Comparison of ENCODE assay signal across 10 cellular contexts in genomic region chr6:148508401-148509151, GRCh38.
DNase-seq lines count a peak whose midpoint lies in the region; ATAC-seq and TF ChIP-seq lines count a peak whose summit lies in the region.
"Had no signal": no experiment of that assay in that cellular context is flagged by ENCODE, and none has a peak within 500 bp of the region (broad histone marks: within the 10 kb centered on the region; RNA-seq: fewer than 3 reads in every experiment).

No MANE protein-coding gene starts in this region.

- intact Hi-C loops in Right ventricle myocardium superior (cut with DNase I) (no loop called here), psoas muscle (cut with DNase I) (no loop called here)
- intact Hi-C loops in activated CD4-positive, alpha-beta T cell treated with anti-CD3 and anti-CD28 coated beads, Interleukin-2, amount 10 ng/mL, durations not matched to agents 24 days and 14 days (cut with micrococcal nuclease): no loop called here

- no peaks in the 10 kb centered on the region for H3K4me1 Mint-ChIP-seq in activated CD4-positive, alpha-beta T cell treated with anti-CD3 and anti-CD28 coated beads, Interleukin-2, amount 10 ng/mL, durations not matched to agents 24 days and 14 days

- no peak overlapping the region for H3K4me3 Mint-ChIP-seq in activated CD4-positive, alpha-beta T cell treated with anti-CD3 and anti-CD28 coated beads, Interleukin-2, amount 10 ng/mL, durations not matched to agents 24 days and 14 days

- peaks cover 17% of the 10 kb centered on the region for H3K4me1 ChIP-seq in psoas muscle

- 20 to 30% (median 25%) methylated on average over 15 of the region's 15 CpGs for WGBS in psoas muscle, 3 donors

- H3K27ac ChIP-seq in psoas muscle: peak overlapping the region; percentile 63

- DNase-seq in EH (ENCODE audit: low read depth) (peak; percentile 93), amniotic epithelial cell (ENCODE audit: low read depth) (peak; percentile 89), Right ventricle myocardium superior (no peak), psoas muscle (no peak), T-helper 9 cell (no peak), activated gamma-delta T cell (lab: John Stamatoyannopoulos, UW) (no peak)
- DNase-seq in activated CD4-positive, alpha-beta T cell treated with anti-CD3 and anti-CD28 coated beads, Interleukin-2, amount 10 ng/mL, durations not matched to agents 24 days and 14 days: no peak
- no peak for DNase-seq in activated CD4-positive, alpha-beta T cell treated with anti-CD3 and anti-CD28 coated beads, Interleukin-2, amount 50 U/mL, for 1 hour
- DNase-seq: activated naive CD4-positive, alpha-beta T cell treated with anti-CD3 and anti-CD28 coated beads, Interleukin-2, amount 50 U/mL, for 16 hours; NK-92 treated with Interleukin-12 subunit alpha and Interleukin-12 subunit beta, amount 100 ng/mL, for 24 hours had no signal

- H3K27me3 Mint-ChIP-seq in activated CD4-positive, alpha-beta T cell treated with anti-CD3 and anti-CD28 coated beads, Interleukin-2, amount 10 ng/mL, durations not matched to agents 24 days and 14 days: peaks cover 14% of the 10 kb centered on the region

- peak; percentile 47 for ATAC-seq in Right ventricle myocardium superior (ENCODE audit: poor library complexity)
- peak in 3 of 4 donors; percentile 28 to 44 (median 36) for ATAC-seq in psoas muscle

- no peaks in the 10 kb centered on the region for H3K9me3 ChIP-seq in psoas muscle

- no peaks in the 10 kb centered on the region for H3K36me3 ChIP-seq in psoas muscle (ENCODE audit: insufficient read depth in 1 of 2, low read depth in 1 of 2)

- no peak overlapping the region for H3K27ac Mint-ChIP-seq in activated CD4-positive, alpha-beta T cell treated with anti-CD3 and anti-CD28 coated beads, Interleukin-2, amount 10 ng/mL, durations not matched to agents 24 days and 14 days

- TF ChIP-seq CTCF in psoas muscle (IDR thresholded peaks at IDR 0.05): no peak

- no peaks in the 10 kb centered on the region for H3K36me3 Mint-ChIP-seq in activated CD4-positive, alpha-beta T cell treated with anti-CD3 and anti-CD28 coated beads, Interleukin-2, amount 10 ng/mL, durations not matched to agents 24 days and 14 days (ENCODE audit: low read depth)

- H3K4me3 ChIP-seq in psoas muscle: peak overlapping the region; percentile 61

- no peaks in the 10 kb centered on the region for H3K9me3 Mint-ChIP-seq in activated CD4-positive, alpha-beta T cell treated with anti-CD3 and anti-CD28 coated beads, Interleukin-2, amount 10 ng/mL, durations not matched to agents 24 days and 14 days

- peaks cover 0 to 2% (median 0%) of the 10 kb centered on the region in 3 donors for H3K27me3 ChIP-seq in psoas muscle (ENCODE audit: insufficient read depth in 3 of 3, low read length in 2 of 3)

Comparison
In these comparisons a context has a peak if more than half of its experiments do, and no peak if none do; other contexts are left out.
1. DNase-seq: peak in EH (single experiment) and amniotic epithelial cell (single experiment); none in Right ventricle myocardium superior (single experiment), psoas muscle (0 of 2), activated CD4-positive, alpha-beta T cell treated with anti-CD3 and anti-CD28 coated beads, Interleukin-2, amount 10 ng/mL, durations not matched to agents 24 days and 14 days (single experiment), activated CD4-positive, alpha-beta T cell treated with anti-CD3 and anti-CD28 coated beads, Interleukin-2, amount 50 U/mL, for 1 hour (single experiment), T-helper 9 cell (single experiment) and activated gamma-delta T cell (single experiment).